Comparison of ENCODE assay signal across 13 cellular contexts in genomic region chr9:27352457-27353188, GRCh38. TPM values are rescaled to one million over a fixed set of nuclear protein-coding genes. Genes with fewer than 3 reads are reported as not detected.
DNase-seq lines count a peak whose midpoint lies in the region; ATAC-seq and TF ChIP-seq lines count a peak whose summit lies in the region.
"Had no signal": no experiment of that assay in that cellular context is flagged by ENCODE, and none has a peak within 500 bp of the region (broad histone marks: within the 10 kb centered on the region; RNA-seq: fewer than 3 reads in every experiment).

No MANE protein-coding gene starts in this region.

- H3K4me3 Mint-ChIP-seq in activated B cell treated with CpG ODN at 0.5 μM for 24 hours (peak overlapping the region; percentile 32), Caco-2 (ENCODE audit: unreplicated experiment) (no peak overlapping the region)

- intact Hi-C loops in activated B cell treated with CpG ODN at 0.5 μM for 24 hours (cut with micrococcal nuclease), result loop anchor here (5.0 kb wide), 1 partner anchor 35 kb away; no protein-coding TSS in a partner anchor
- intact Hi-C loops in Caco-2 (cut with micrococcal nuclease; ENCODE audit: unreplicated experiment), result no loop called here

- H3K4ac ChIP-seq in neuronal stem cell (ENCODE audit: low read length), result no peak overlapping the region

- no peak overlapping the region for H3K23ac ChIP-seq in neuronal stem cell (ENCODE audit: low read depth, low read length, poor library complexity)

- H3K4me1 ChIP-seq in Caco-2, result peaks cover 7% of the 10 kb centered on the region; the same call in 1 of the 2 replicates
- H3K4me1 ChIP-seq in neuronal stem cell (ENCODE audit: control insufficient read depth in 2 of 2, insufficient read depth in 1 of 2, low read depth in 1 of 2, low read length in 2 of 2), result peaks cover 5 to 21% of the 10 kb centered on the region in 2 donors
- H3K4me1 ChIP-seq: SJSA1 had no signal

- H3K27me3 ChIP-seq in Caco-2 (replicated peaks; ENCODE audit: control insufficient read depth, insufficient read depth, low read length) (no peaks in the 10 kb centered on the region), neuronal stem cell (ENCODE audit: control insufficient read depth in 3 of 3, insufficient read depth in 3 of 3, low read depth in 1 of 3, low read length in 3 of 3) (no peaks in the 10 kb centered on the region)
- H3K27me3 ChIP-seq: SJSA1, transverse colon had no signal

- no CpG with 5 or more reads among the region's 6 CpGs for WGBS in neuronal stem cell (ENCODE audit: extremely low coverage in 2 of 2, insufficient read length in 2 of 2, insufficient replicate concordance in 1 of 2), 2 donors

- POLR2A ChIA-PET in activated B cell treated with CpG ODN at 0.5 μM for 24 hours (lab: Charles Lee) (interaction anchor here (0.6 to 1.9 kb wide), 3 partner anchors 12 to 175 kb away, joined by 3 to 10 read pairs (median 6); no protein-coding TSS in a partner anchor), Caco-2 (lab: Charles Lee) (no interaction called here)

- no peak overlapping the region for H4K91ac ChIP-seq in neuronal stem cell (ENCODE audit: low read depth, low read length, poor library complexity)

- no TSS peak for BruUV-seq in Caco-2 (replicated peaks; lab: Mats Ljungman, UMichigan)

- H3K4me1 Mint-ChIP-seq in activated B cell treated with CpG ODN at 0.5 μM for 24 hours (peaks cover 65% of the 10 kb centered on the region), Caco-2 (ENCODE audit: low read depth, unreplicated experiment) (peaks cover 8% of the 10 kb centered on the region)

- H3K27ac Mint-ChIP-seq in activated B cell treated with CpG ODN at 0.5 μM for 24 hours, result peak overlapping the region; percentile 69
- H3K27ac Mint-ChIP-seq in Caco-2 (ENCODE audit: unreplicated experiment), result no peak overlapping the region

- no peaks in the 10 kb centered on the region for H3K9me3 Mint-ChIP-seq in activated B cell treated with CpG ODN at 0.5 μM for 24 hours
- no peaks in the 10 kb centered on the region for H3K9me3 Mint-ChIP-seq in Caco-2 (ENCODE audit: unreplicated experiment)

- no peak overlapping the region for H2BK5ac ChIP-seq in neuronal stem cell (ENCODE audit: low read length)

- CTCF ChIA-PET in activated B cell treated with CpG ODN at 0.5 μM for 24 hours (lab: Charles Lee), result no interaction called here
- CTCF ChIA-PET in Caco-2 (lab: Charles Lee), result no interaction called here

- no peak overlapping the region for H2BK15ac ChIP-seq in neuronal stem cell (ENCODE audit: low read length)

- peaks cover 9% of the 10 kb centered on the region for H3K36me3 Mint-ChIP-seq in activated B cell treated with CpG ODN at 0.5 μM for 24 hours (ENCODE audit: low read depth)
- H3K36me3 Mint-ChIP-seq in Caco-2 (ENCODE audit: insufficient read depth, unreplicated experiment), result no peaks in the 10 kb centered on the region

- H2AFZ ChIP-seq in neuronal stem cell (ENCODE audit: low read length), result no peak overlapping the region

- H3K79me1 ChIP-seq in neuronal stem cell (ENCODE audit: low read depth, low read length), result no peaks in the 10 kb centered on the region

- ATAC-seq in GM21576 (IDR thresholded peaks at IDR 0.05; ENCODE audit: unreplicated experiment), result peak; percentile 30
- ATAC-seq in activated B cell treated with CpG ODN at 0.5 μM for 24 hours (ENCODE audit: low read depth), result peak; percentile 46
- ATAC-seq in GM18867 (IDR thresholded peaks at IDR 0.05; ENCODE audit: unreplicated experiment), result no peak

- H3K36me3 ChIP-seq in Caco-2 (ENCODE audit: control insufficient read depth, insufficient read depth, low read length) (no peaks in the 10 kb centered on the region), neuronal stem cell (replicated peaks in 1 of 2; ENCODE audit: control insufficient read depth in 2 of 2, insufficient read depth in 2 of 2, low read length in 2 of 2) (peaks cover 0 to 52% of the 10 kb centered on the region in 2 donors)
- H3K36me3 ChIP-seq: SJSA1, transverse colon had no signal

- no peak overlapping the region for H3K9ac ChIP-seq in neuronal stem cell (ENCODE audit: low read depth, low read length, poor library complexity)

- no peak for TF ChIP-seq CTCF in activated B cell treated with CpG ODN at 0.5 μM for 24 hours (IDR thresholded peaks at IDR 0.05)
- no peak for TF ChIP-seq CTCF in Caco-2 (IDR thresholded peaks at IDR 0.05; ENCODE audit: insufficient read depth in 1 of 2, low read depth in 1 of 2, low read length in 1 of 2, severe bottlenecking in 1 of 2, unreplicated experiment in 1 of 2)

- H2BK12ac ChIP-seq in neuronal stem cell (ENCODE audit: low read length), result no peak overlapping the region

- no peak overlapping the region for H2AK5ac ChIP-seq in neuronal stem cell (ENCODE audit: low read depth, low read length)

- H4K8ac ChIP-seq in neuronal stem cell (ENCODE audit: low read depth, low read length), result no peak overlapping the region

- H3K4me2 ChIP-seq in neuronal stem cell (ENCODE audit: insufficient read depth, low read length, poor library complexity, severe bottlenecking), result no peak overlapping the region

- no peak overlapping the region for H3K18ac ChIP-seq in neuronal stem cell (ENCODE audit: low read length)

- H3K27me3 Mint-ChIP-seq in activated B cell treated with CpG ODN at 0.5 μM for 24 hours, result no peaks in the 10 kb centered on the region
- no peaks in the 10 kb centered on the region for H3K27me3 Mint-ChIP-seq in Caco-2 (ENCODE audit: insufficient read depth, unreplicated experiment)

- H3K4me3 ChIP-seq in Caco-2 (ENCODE audit: low read depth, low read length) (no peak overlapping the region), neuronal stem cell (ENCODE audit: low read length in 2 of 2) (no peak overlapping the region)
- H3K4me3 ChIP-seq: SJSA1, transverse colon had no signal

- H3K9me3 ChIP-seq in Caco-2 (no peaks in the 10 kb centered on the region), neuronal stem cell (replicated peaks in 1 of 2; ENCODE audit: control insufficient read depth in 2 of 2, insufficient read depth in 1 of 2, low read depth in 1 of 2, low read length in 2 of 2) (peaks cover 0 to 4% of the 10 kb centered on the region in 2 donors)
- H3K9me3 ChIP-seq: SJSA1, transverse colon had no signal

- H3K27ac ChIP-seq in neuronal stem cell (replicated peaks; ENCODE audit: low read length), result no peak overlapping the region
- H3K27ac ChIP-seq: SJSA1 had no signal

- no peak overlapping the region for H2BK120ac ChIP-seq in neuronal stem cell (ENCODE audit: low read depth, low read length)

- H3K14ac ChIP-seq in neuronal stem cell (ENCODE audit: low read length), result no peak overlapping the region

- DNase-seq in CD1c-positive myeloid dendritic cell (ENCODE audit: extremely low spot score) (peak; percentile 93), activated B cell treated with CpG ODN at 0.5 μM for 24 hours (no peak), midbrain (lab: John Stamatoyannopoulos, UW) (peak; percentile 65), Caco-2 (no peak), neuronal stem cell (ENCODE audit: low spot score) (no peak), AML-193 (lab: John Stamatoyannopoulos, UW) (no peak)
- DNase-seq: foreskin fibroblast, IMR-90, transverse colon had no signal

RNA-seq across cellular contexts. Expression of gene EQTN, which starts 55.7 kb away (rescaled TPM):
- not detected in 2 replicates for total RNA-seq in activated B cell treated with CpG ODN at 0.5 μM for 24 hours
- not detected in 2 replicates for total RNA-seq in Caco-2 (2022)
- polyA plus RNA-seq in neuronal stem cell (2013, experiment 1 of 2), result 0.22 TPM
- 0.43 TPM for polyA plus RNA-seq in neuronal stem cell (2013, experiment 2 of 2)
- total RNA-seq: IMR-90, NCI-H460, SJSA1 had no signal
- polyA plus RNA-seq: IMR-90 had no signal

Comparison
In these comparisons a context has a peak if more than half of its experiments do, and no peak if none do; other contexts are left out.
1. DNase-seq: peak in CD1c-positive myeloid dendritic cell (single experiment) and midbrain (single experiment); none in activated B cell treated with CpG ODN at 0.5 μM for 24 hours (single experiment), Caco-2 (0 of 2), neuronal stem cell (single experiment) and AML-193 (0 of 2).